ENCODE assay signal across 21 cellular contexts in the genomic region with DNA sequence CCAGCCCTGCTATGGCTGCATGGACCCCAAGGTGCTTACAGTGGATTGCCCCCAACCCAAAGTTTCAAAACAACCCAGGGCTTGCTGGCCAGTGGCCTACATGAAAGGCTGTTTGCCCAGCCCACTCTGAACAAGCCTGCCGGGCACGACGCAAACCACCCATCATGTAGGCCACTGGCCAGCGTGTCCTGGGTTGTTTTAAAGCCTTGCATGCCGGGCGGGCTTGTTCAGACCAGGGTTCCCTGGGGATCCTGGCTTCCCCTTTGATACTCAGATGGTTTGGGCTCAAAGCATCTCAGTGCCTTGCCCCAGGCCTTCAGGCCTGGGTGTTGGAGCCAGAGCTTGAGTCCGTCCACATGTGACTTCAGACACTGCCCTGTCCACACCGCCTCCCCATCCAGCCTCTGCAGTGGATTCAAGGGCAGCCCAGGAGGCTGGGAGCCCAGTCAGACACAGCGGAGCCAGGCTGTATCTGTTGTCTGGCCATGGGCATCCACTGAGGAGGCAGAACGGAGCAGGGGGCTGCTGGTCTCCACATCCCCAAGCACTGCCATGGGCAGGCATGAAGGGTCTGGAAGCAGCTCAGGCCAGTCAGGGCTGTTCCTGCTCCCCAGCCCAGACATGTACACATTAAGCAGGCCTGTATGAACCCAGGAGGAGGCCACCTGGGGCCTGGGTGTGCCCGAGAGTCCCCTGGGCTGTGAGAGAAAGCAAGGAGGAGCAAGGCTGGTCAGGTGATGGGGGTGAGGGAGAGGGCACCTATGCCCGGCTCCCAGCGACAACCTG. TPM values are rescaled to one million over a fixed set of nuclear protein-coding genes. Genes with fewer than 3 reads are reported as not detected.
A peak's percentile ranks its signal among the peaks of the same experiment; 100 is the strongest.
DNase-seq lines count a peak whose midpoint lies in the region; ATAC-seq and TF ChIP-seq lines count a peak whose summit lies in the region.
"Had no signal": no experiment of that assay in that cellular context is flagged by ENCODE, and none has a peak within 500 bp of the region (broad histone marks: within the 10 kb centered on the region; RNA-seq: fewer than 3 reads in every experiment).

No MANE protein-coding gene starts in this region.

- POLR2A ChIA-PET in WTC11 (lab: Charles Lee) = no interaction called here

- WGBS in lower leg skin, 2 donors = 54 to 72% methylated on average over 13 of the region's 13 CpGs
- 90 to 100% methylated on average over 3 to 12 of the region's 13 CpGs for WGBS in thyroid gland, 2 donors

- no peak overlapping the region for H3K4me3 Mint-ChIP-seq in WTC11
- H3K4me3 Mint-ChIP-seq: activated B cell treated with CpG ODN at 0.5 μM for 24 hours; activated naive CD4-positive, alpha-beta T cell treated with anti-CD3 and anti-CD28 coated beads for 36 hours; H9; memory B cell; stimulated activated naive CD8-positive, alpha-beta T cell treated with anti-CD3 and anti-CD28 coated beads, Interleukin-15, Interleukin-2, amounts not matched to agents 100 ng/mL and 50 ng/mL, for 24 hours had no signal

- no peak overlapping the region for H3K27ac Mint-ChIP-seq in WTC11
- H3K27ac Mint-ChIP-seq: activated B cell treated with CpG ODN at 0.5 μM for 24 hours; activated naive CD4-positive, alpha-beta T cell treated with anti-CD3 and anti-CD28 coated beads for 36 hours; memory B cell; stimulated activated naive CD8-positive, alpha-beta T cell treated with anti-CD3 and anti-CD28 coated beads, Interleukin-15, Interleukin-2, amounts not matched to agents 100 ng/mL and 50 ng/mL, for 24 hours had no signal

- peaks cover 23% of the 10 kb centered on the region for H3K27me3 Mint-ChIP-seq in WTC11 (ENCODE audit: low read depth)
- H3K27me3 Mint-ChIP-seq: stimulated activated naive CD8-positive, alpha-beta T cell treated with anti-CD3 and anti-CD28 coated beads, Interleukin-15, Interleukin-2, amounts not matched to agents 100 ng/mL and 50 ng/mL, for 24 hours had no signal

- H3K4me3 ChIP-seq in cardiac muscle cell = no peak overlapping the region
- H3K4me3 ChIP-seq in lower leg skin (ENCODE audit: low read depth, poor library complexity, severe bottlenecking) = no peak overlapping the region
- no peak overlapping the region for H3K4me3 ChIP-seq in thyroid gland (replicated peaks in 1 of 3)
- H3K4me3 ChIP-seq in brain microvascular endothelial cell (ENCODE audit: low read depth, low read length) = no peak overlapping the region

- peak overlapping the region; percentile 6 for H3K27ac ChIP-seq in cardiac muscle cell
- H3K27ac ChIP-seq in thyroid gland = no peak overlapping the region
- H3K27ac ChIP-seq in brain microvascular endothelial cell = no peak overlapping the region

- no peaks in the 10 kb centered on the region for H3K9me3 Mint-ChIP-seq in WTC11
- H3K9me3 Mint-ChIP-seq: activated B cell treated with CpG ODN at 0.5 μM for 24 hours; activated naive CD4-positive, alpha-beta T cell treated with anti-CD3 and anti-CD28 coated beads for 36 hours; H9; memory B cell; stimulated activated naive CD8-positive, alpha-beta T cell treated with anti-CD3 and anti-CD28 coated beads, Interleukin-15, Interleukin-2, amounts not matched to agents 100 ng/mL and 50 ng/mL, for 24 hours had no signal

- no peaks in the 10 kb centered on the region for H3K36me3 ChIP-seq in cardiac muscle cell
- H3K36me3 ChIP-seq in thyroid gland = no peaks in the 10 kb centered on the region
- H3K36me3 ChIP-seq in brain microvascular endothelial cell (replicated peaks) = no peaks in the 10 kb centered on the region

- TF ChIP-seq POLR2A in lower leg skin (IDR thresholded peaks at IDR 0.05) (no peak), thyroid gland (IDR thresholded peaks at IDR 0.05) (no peak)

- H3K9me3 ChIP-seq in cardiac muscle cell (ENCODE audit: low read depth) (no peaks in the 10 kb centered on the region), thyroid gland (no peaks in the 10 kb centered on the region)

- H3K4me1 Mint-ChIP-seq in WTC11 = peaks cover 32% of the 10 kb centered on the region

- CTCF ChIA-PET in WTC11 (lab: Charles Lee) = interaction anchor here (0.6 to 13.7 kb wide), 4 partner anchors 9 to 129 kb away, joined by 3 to 462 read pairs (median 44); a partner anchor contains a TSS

- in situ Hi-C loops in brain microvascular endothelial cell (cut with HindIII; ENCODE audit: low pct_ligation_motif_present, low sequenced_read_pairs) = no loop called here

- no peaks in the 10 kb centered on the region for H3K36me3 Mint-ChIP-seq in WTC11
- H3K36me3 Mint-ChIP-seq: memory B cell had no signal

- intact Hi-C loops in Right ventricle myocardium inferior (cut with DNase I) (no loop called here), lower leg skin (cut with DNase I; ENCODE audit: low total_unique reads) (no loop called here), thyroid gland (cut with DNase I) (loop anchor here (10.0 kb wide), 1 partner anchor 131 kb away; a partner anchor contains a TSS)

- DNase-seq in cardiac muscle cell (ENCODE audit: low read depth in 1 of 2, low spot score in 1 of 2) (no peak), Right ventricle myocardium inferior (ENCODE audit: missing footprints) (no peak), WTC11 (ENCODE audit: low spot score) (peak; percentile 7), lower leg skin (ENCODE audit: low spot score in 2 of 2) (peak; percentile 25 to 84), ureter (ENCODE audit: low spot score) (peak; percentile 69), ecto neural progenitor cell (ENCODE audit: low spot score) (no peak), thyroid gland (no peak), brain microvascular endothelial cell (no peak)
- DNase-seq: activated B cell treated with CpG ODN at 0.5 μM for 24 hours; activated naive CD4-positive, alpha-beta T cell treated with anti-CD3 and anti-CD28 coated beads for 36 hours; EL; erythroblast; H9; Kasumi-1; NCI-H1105 treated with DMSO at 0.1 percent for 48 hours had no signal

- H3K27me3 ChIP-seq in cardiac muscle cell (no peaks in the 10 kb centered on the region), thyroid gland (no peaks in the 10 kb centered on the region), brain microvascular endothelial cell (replicated peaks) (no peaks in the 10 kb centered on the region)

- TF ChIP-seq CTCF in cardiac muscle cell (IDR thresholded peaks at IDR 0.05; ENCODE audit: low read depth, low read length) (no peak), WTC11 (IDR thresholded peaks at IDR 0.05) (no peak), lower leg skin (IDR thresholded peaks at IDR 0.05) (no peak), thyroid gland (IDR thresholded peaks at IDR 0.05) (no peak), brain microvascular endothelial cell (IDR thresholded peaks at IDR 0.05; ENCODE audit: low read depth, low read length, missing control alignments) (no peak)

- ATAC-seq in Right ventricle myocardium inferior (no peak), WTC11 (no peak)

- H3K4me1 ChIP-seq in cardiac muscle cell (ENCODE audit: low read depth) (peaks cover 11% of the 10 kb centered on the region), thyroid gland (peaks cover 20 to 47% of the 10 kb centered on the region in 2 donors)

TF ChIP-seq in WTC11, 78 proteins besides CTCF, POLR2A, EP300 and RAD21 (continues in another document):
- TF ChIP-seq FOXK1 (CRISPR knock-in tag; IDR thresholded peaks at IDR 0.05) (no peak), MXD4 (CRISPR knock-in tag; IDR thresholded peaks at IDR 0.05; ENCODE audit: borderline replicate concordance) (no peak), SMAD3 (CRISPR knock-in tag; IDR thresholded peaks at IDR 0.05; ENCODE audit: borderline replicate concordance) (no peak), CBFB (CRISPR knock-in tag; IDR thresholded peaks at IDR 0.05; ENCODE audit: low read depth) (no peak), GRHL2 (CRISPR knock-in tag; IDR thresholded peaks at IDR 0.05; ENCODE audit: insufficient replicate concordance, severe bottlenecking) (no peak), FOXJ3 (CRISPR knock-in tag; IDR thresholded peaks at IDR 0.05; ENCODE audit: borderline replicate concordance) (no peak)
- TF ChIP-seq, protein P1, sequence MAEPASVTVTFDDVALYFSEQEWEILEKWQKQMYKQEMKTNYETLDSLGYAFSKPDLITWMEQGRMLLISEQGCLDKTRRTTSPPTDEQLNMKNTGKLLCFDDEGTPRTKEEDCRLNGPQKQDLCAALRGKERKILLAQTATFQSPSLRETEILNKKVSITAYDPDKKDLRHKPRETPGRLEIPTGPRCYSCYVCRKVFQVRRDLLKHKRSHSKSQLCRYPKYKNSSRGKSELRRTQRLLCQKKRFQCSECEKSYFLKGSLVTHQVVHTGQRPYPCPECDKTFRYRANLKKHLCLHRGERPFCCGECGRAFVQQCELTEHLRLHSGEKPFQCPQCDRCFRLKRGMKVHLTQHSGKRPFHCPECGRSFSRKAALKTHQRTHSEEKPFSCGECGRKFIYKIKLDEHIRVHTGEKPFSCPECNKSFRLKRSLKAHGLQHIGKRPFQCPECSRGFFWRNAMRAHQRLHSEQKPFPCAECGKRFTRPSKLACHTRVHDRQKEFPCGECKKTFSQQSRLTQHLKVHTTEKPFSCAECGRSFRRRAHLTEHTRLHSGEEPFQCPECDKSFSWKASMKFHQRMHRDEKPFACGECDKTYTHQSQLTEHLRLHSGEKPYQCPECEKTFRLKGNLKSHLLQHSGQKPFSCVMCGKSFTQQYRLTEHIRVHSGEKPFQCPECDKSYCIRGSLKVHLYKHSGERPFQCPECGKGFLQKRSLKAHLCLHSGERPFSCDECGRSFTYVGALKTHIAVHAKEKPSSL (CRISPR knock-in tag; conservative IDR thresholded peaks at IDR 0.05) = no peak

RNA-seq across cellular contexts. Expression of a gene that starts 4.0 kb away (rescaled TPM):
- total RNA-seq in cardiac muscle cell (not detected in 2 replicates), Right ventricle myocardium inferior (54.6 TPM), WTC11 (2021) (0.30 to 1.0 TPM (median 0.70 TPM) in 3 replicates), lower leg skin (100 to 1,000 TPM in 1 of 4 donors, 10 to 100 TPM in 3; 72.0 to 125 (median 80.4) TPM), ureter (790 TPM), thyroid gland (100 to 1,000 TPM in 3 of 4 donors, 10 to 100 TPM in 1; 66.6 to 208 (median 104) TPM)
- 0.40 TPM in 1 of 2 replicates, not detected in the other for polyA plus RNA-seq in cardiac muscle cell
- total RNA-seq: activated naive CD4-positive, alpha-beta T cell treated with anti-CD3 and anti-CD28 coated beads for 36 hours; H9; T-helper 1 cell treated with Interleukin-12 subunit alpha and Interleukin-12 subunit beta and Interleukin-4 antibody, amounts not matched to agents 30 ng/mL and 1 ng/mL, for 36 hours had no signal
- polyA plus RNA-seq: neural cell had no signal

RNA-seq across cellular contexts. Expression of a gene that starts 5.9 kb away (rescaled TPM):
- 3.0 and 7.9 TPM in 2 replicates for total RNA-seq in cardiac muscle cell
- polyA plus RNA-seq in cardiac muscle cell = 4.7 and 12.9 TPM in 2 replicates
- 24.7 TPM for total RNA-seq in Right ventricle myocardium inferior
- 8.4 to 14.3 TPM (median 12.0 TPM) in 3 replicates for total RNA-seq in WTC11 (2021)
- 10 to 100 TPM; 26.5 to 62.9 (median 41.1) TPM for total RNA-seq in lower leg skin
- total RNA-seq in ureter = 706 TPM
- 10 to 100 TPM; 11.5 to 40.2 (median 23.1) TPM for total RNA-seq in thyroid gland
- total RNA-seq: activated B cell treated with CpG ODN at 0.5 μM for 24 hours had no signal

RNA-seq across cellular contexts. Expression of a gene that starts 6.8 kb away (rescaled TPM):
- total RNA-seq in cardiac muscle cell (3.1 and 7.9 TPM in 2 replicates), Right ventricle myocardium inferior (35.8 TPM), WTC11 (2021) (1.7 to 2.8 TPM (median 2.4 TPM) in 3 replicates), lower leg skin (10 to 100 TPM; 24.5 to 50.8 (median 40.2) TPM), ureter (99.0 TPM), thyroid gland (10 to 100 TPM; 23.0 to 45.1 (median 28.4) TPM)
- polyA plus RNA-seq in cardiac muscle cell = 7.3 and 7.4 TPM in 2 replicates
- total RNA-seq: activated naive CD4-positive, alpha-beta T cell treated with anti-CD3 and anti-CD28 coated beads for 36 hours; T-helper 1 cell treated with Interleukin-12 subunit alpha and Interleukin-12 subunit beta and Interleukin-4 antibody, amounts not matched to agents 30 ng/mL and 1 ng/mL, for 36 hours had no signal

RNA-seq across cellular contexts. Expression of a gene that starts 55.8 kb away (rescaled TPM):
- total RNA-seq in cardiac muscle cell = not detected in 2 replicates
- not detected in 2 replicates for polyA plus RNA-seq in cardiac muscle cell
- total RNA-seq in Right ventricle myocardium inferior = not detected
- total RNA-seq in WTC11 (2021) = not detected in 3 replicates
- 100 to 1,000 TPM; 430 to 795 (median 736) TPM for total RNA-seq in lower leg skin
- total RNA-seq in ureter = not detected
- not detected for total RNA-seq in thyroid gland
- total RNA-seq: activated B cell treated with CpG ODN at 0.5 μM for 24 hours; activated naive CD4-positive, alpha-beta T cell treated with anti-CD3 and anti-CD28 coated beads for 36 hours; dermis microvascular lymphatic vessel endothelial cell; glomerular endothelial cell; H9; T-helper 1 cell treated with Interleukin-12 subunit alpha and Interleukin-12 subunit beta and Interleukin-4 antibody, amounts not matched to agents 30 ng/mL and 1 ng/mL, for 36 hours had no signal
- polyA plus RNA-seq: neural cell had no signal

Comparison
In these comparisons a context has a peak if more than half of its experiments do, and no peak if none do; other contexts are left out.
1. RNA of a gene that starts 4.0 kb away (total RNA-seq): 790 TPM in ureter (single experiment), 66.6 to 208 TPM in thyroid gland, 72.0 to 125 TPM in lower leg skin and 54.6 TPM in Right ventricle myocardium inferior (single experiment); 0.30 to 1.0 TPM in WTC11 and not detected in cardiac muscle cell; every median in the first group is over 10 times any median in the second.
2. DNase-seq: peak in WTC11 (single experiment), lower leg skin (2 of 2) and ureter (single experiment); none in cardiac muscle cell (0 of 2), Right ventricle myocardium inferior (single experiment), ecto neural progenitor cell (single experiment), thyroid gland (0 of 2) and brain microvascular endothelial cell (single experiment).
3. RNA of a gene that starts 5.9 kb away (total RNA-seq): 706 TPM in ureter (single experiment); 26.5 to 62.9 TPM in lower leg skin, 11.5 to 40.2 TPM in thyroid gland, 24.7 TPM in Right ventricle myocardium inferior (single experiment), 8.4 to 14.3 TPM in WTC11 and 3.0 to 7.9 TPM in cardiac muscle cell; every median in the first group is over 10 times any median in the second.